ENCODE assay signal across 26 cellular contexts in genomic region chr6:53744321-53744720, GRCh38. TPM values are rescaled to one million over a fixed set of nuclear protein-coding genes. Genes with fewer than 3 reads are reported as not detected.
DNase-seq lines count a peak whose midpoint lies in the region; ATAC-seq and TF ChIP-seq lines count a peak whose summit lies in the region.
"Had no signal": no experiment of that assay in that cellular context is flagged by ENCODE, and none has a peak within 500 bp of the region (broad histone marks: within the 10 kb centered on the region; RNA-seq: fewer than 3 reads in every experiment).

No MANE protein-coding gene starts in this region.

- H3K9me3 ChIP-seq in esophagus squamous epithelium = no peaks in the 10 kb centered on the region
- H3K9me3 ChIP-seq: adrenal gland, stomach, tibial nerve had no signal

- H3K27me3 Mint-ChIP-seq in activated T-helper 2 cell treated with anti-CD3 and anti-CD28 coated beads, Interferon-gamma antibody, Interleukin-2, Interleukin-4, amounts not matched to agents 10 μg/mL and 5 μg/mL and 100 μg/mL, durations not matched to agents 14 hours and 24 hours and 36 hours (ENCODE audit: low read depth) = no peaks in the 10 kb centered on the region
- H3K27me3 Mint-ChIP-seq in activated T-cell treated with anti-CD3 and anti-CD28 coated beads, Interleukin-2, amount 50 U/mL, for 4 hours (ENCODE audit: low read depth) = no peaks in the 10 kb centered on the region

- no peak overlapping the region for H3K4me3 ChIP-seq in esophagus squamous epithelium
- H3K4me3 ChIP-seq: adrenal gland, coronary artery, GM23248, neural progenitor cell, SJSA1, stomach, tibial nerve had no signal

- TF ChIP-seq CTCF in esophagus squamous epithelium (IDR thresholded peaks at IDR 0.05) = no peak

- peaks cover 0 to 52% (median 12%) of the 10 kb centered on the region in 3 donors for H3K4me1 ChIP-seq in esophagus squamous epithelium
- H3K4me1 ChIP-seq: adrenal gland, SJSA1, stomach, tibial nerve had no signal

- no peaks in the 10 kb centered on the region for H3K36me3 Mint-ChIP-seq in activated T-helper 2 cell treated with anti-CD3 and anti-CD28 coated beads, Interferon-gamma antibody, Interleukin-2, Interleukin-4, amounts not matched to agents 10 μg/mL and 5 μg/mL and 100 μg/mL, durations not matched to agents 14 hours and 24 hours and 36 hours (ENCODE audit: low read depth)
- H3K36me3 Mint-ChIP-seq in activated T-cell treated with anti-CD3 and anti-CD28 coated beads, Interleukin-2, amount 50 U/mL, for 4 hours (ENCODE audit: insufficient read depth) = no peaks in the 10 kb centered on the region
- H3K36me3 Mint-ChIP-seq: neural progenitor cell had no signal

- H3K27ac Mint-ChIP-seq in activated T-helper 2 cell treated with anti-CD3 and anti-CD28 coated beads, Interferon-gamma antibody, Interleukin-2, Interleukin-4, amounts not matched to agents 10 μg/mL and 5 μg/mL and 100 μg/mL, durations not matched to agents 14 hours and 24 hours and 36 hours = no peak overlapping the region
- H3K27ac Mint-ChIP-seq: activated CD8-positive, alpha-beta T cell treated with anti-CD3 and anti-CD28 coated beads, Interleukin-2, amount 10 ng/mL, durations not matched to agents 7 days and 5 days; HFFc6; neural progenitor cell had no signal

- H3K4me3 Mint-ChIP-seq in activated T-helper 2 cell treated with anti-CD3 and anti-CD28 coated beads, Interferon-gamma antibody, Interleukin-2, Interleukin-4, amounts not matched to agents 10 μg/mL and 5 μg/mL and 100 μg/mL, durations not matched to agents 14 hours and 24 hours and 36 hours (ENCODE audit: low read depth) = no peak overlapping the region
- H3K4me3 Mint-ChIP-seq in activated T-cell treated with anti-CD3 and anti-CD28 coated beads, Interleukin-2, amount 50 U/mL, for 4 hours = no peak overlapping the region
- H3K4me3 Mint-ChIP-seq: activated CD8-positive, alpha-beta T cell treated with anti-CD3 and anti-CD28 coated beads, Interleukin-2, amount 10 ng/mL, durations not matched to agents 7 days and 5 days; HFFc6; neural progenitor cell had no signal

- DNase-seq in SIG-M5 treated with dmso at 0.1 percent for 504 hours (lab: John Stamatoyannopoulos, UW; ENCODE audit: unreplicated experiment) = peak; percentile 75
- no peak for DNase-seq in SIG-M5 (lab: John Stamatoyannopoulos, UW)
- peak; percentile 90 for DNase-seq in NCI-H510A (lab: John Stamatoyannopoulos, UW)
- DNase-seq in esophagus squamous epithelium (lab: John Stamatoyannopoulos, UW) = no peak
- no peak for DNase-seq in anterior cingulate cortex (lab: John Stamatoyannopoulos, UW)
- no peak for DNase-seq in activated T-helper 2 cell treated with anti-CD3 and anti-CD28 coated beads, Interferon-gamma antibody, Interleukin-2, Interleukin-4, amounts not matched to agents 10 μg/mL and 5 μg/mL and 100 μg/mL, durations not matched to agents 14 hours and 24 hours and 36 hours (ENCODE audit: low spot score)
- DNase-seq in activated T-cell treated with anti-CD3 and anti-CD28 coated beads, Interleukin-2, amount 50 U/mL, for 4 hours = no peak
- DNase-seq: activated CD4-positive, alpha-beta T cell treated with anti-CD3 and anti-CD28 coated beads for 1 hour; activated CD8-positive, alpha-beta T cell treated with anti-CD3 and anti-CD28 coated beads, Interleukin-2, amount 10 ng/mL, durations not matched to agents 7 days and 5 days; activated naive CD4-positive, alpha-beta T cell treated with Interleukin-2 at 50 U/mL for 16 hours; activated T-cell treated with anti-CD3 and anti-CD28 coated beads, Interleukin-2, amount 50 U/mL, for 1 hour; adrenal gland; DND-41; GM23248; HFFc6; NCI-H187; NCI-H446 treated with DMSO at 0.1 percent for 48 hours; NK-92 treated with Interleukin-12 subunit alpha and Interleukin-12 subunit beta, amount 100 ng/mL, for 24 hours; stomach; T-helper 1 cell had no signal

- H3K36me3 ChIP-seq in esophagus squamous epithelium = no peaks in the 10 kb centered on the region
- H3K36me3 ChIP-seq: adrenal gland, neural progenitor cell, SJSA1, stomach, tibial nerve had no signal

- H3K27ac ChIP-seq in esophagus squamous epithelium = peak overlapping the region; percentile 25 to 81 (median 64)
- H3K27ac ChIP-seq: adrenal gland, coronary artery, GM23248, neural progenitor cell, SJSA1, stomach, tibial nerve had no signal

- H3K27me3 ChIP-seq in esophagus squamous epithelium = no peaks in the 10 kb centered on the region
- H3K27me3 ChIP-seq: adrenal gland, neural progenitor cell, SJSA1, stomach, tibial nerve had no signal

- intact Hi-C loops in esophagus squamous epithelium (cut with DNase I) = no loop called here
- intact Hi-C loops in activated T-helper 2 cell treated with anti-CD3 and anti-CD28 coated beads, Interferon-gamma antibody, Interleukin-2, Interleukin-4, amounts not matched to agents 10 μg/mL and 5 μg/mL and 100 μg/mL, durations not matched to agents 14 hours and 24 hours and 36 hours (cut with micrococcal nuclease) = no loop called here

- H3K4me1 Mint-ChIP-seq in activated T-helper 2 cell treated with anti-CD3 and anti-CD28 coated beads, Interferon-gamma antibody, Interleukin-2, Interleukin-4, amounts not matched to agents 10 μg/mL and 5 μg/mL and 100 μg/mL, durations not matched to agents 14 hours and 24 hours and 36 hours (ENCODE audit: low read depth) = peaks cover 11% of the 10 kb centered on the region
- H3K4me1 Mint-ChIP-seq in activated T-cell treated with anti-CD3 and anti-CD28 coated beads, Interleukin-2, amount 50 U/mL, for 4 hours (ENCODE audit: low read depth) = peaks cover 11% of the 10 kb centered on the region
- H3K4me1 Mint-ChIP-seq: neural progenitor cell had no signal

- no peak for TF ChIP-seq POLR2A in esophagus squamous epithelium (IDR thresholded peaks at IDR 0.05)

- no peaks in the 10 kb centered on the region for H3K9me3 Mint-ChIP-seq in activated T-helper 2 cell treated with anti-CD3 and anti-CD28 coated beads, Interferon-gamma antibody, Interleukin-2, Interleukin-4, amounts not matched to agents 10 μg/mL and 5 μg/mL and 100 μg/mL, durations not matched to agents 14 hours and 24 hours and 36 hours
- H3K9me3 Mint-ChIP-seq in activated T-cell treated with anti-CD3 and anti-CD28 coated beads, Interleukin-2, amount 50 U/mL, for 4 hours = no peaks in the 10 kb centered on the region
- H3K9me3 Mint-ChIP-seq: HFFc6, neural progenitor cell had no signal

- ATAC-seq in GM18861 (IDR thresholded peaks at IDR 0.05; ENCODE audit: unreplicated experiment) = no peak
- no peak for ATAC-seq in activated T-cell treated with anti-CD3 and anti-CD28 coated beads, Interleukin-2, amount 50 U/mL, for 4 hours
- ATAC-seq: activated CD8-positive, alpha-beta T cell treated with anti-CD3 and anti-CD28 coated beads, Interleukin-2, amount 10 ng/mL, durations not matched to agents 7 days and 5 days; Panc1 had no signal

- WGBS in esophagus squamous epithelium, 2 donors = 49 to 56% methylated on average over 4 of the region's 4 CpGs

RNA-seq across cellular contexts. Expression of gene LRRC1, which starts 50.5 kb away (rescaled TPM):
- total RNA-seq in esophagus squamous epithelium = 10 to 100 TPM; 23.2 to 38.5 (median 28.3) TPM
- 1.9 and 3.4 TPM in 2 replicates for total RNA-seq in activated T-helper 2 cell treated with anti-CD3 and anti-CD28 coated beads, Interferon-gamma antibody, Interleukin-2, Interleukin-4, amounts not matched to agents 10 μg/mL and 5 μg/mL and 100 μg/mL, durations not matched to agents 14 hours and 24 hours and 36 hours
- 1 to 10 TPM in 1 of 3 donors, under 1 TPM in 2; 0.78 to 1.9 (median 0.79) TPM for total RNA-seq in activated T-cell treated with anti-CD3 and anti-CD28 coated beads, Interleukin-2, amount 50 U/mL, for 4 hours

Comparison
In these comparisons a context has a peak if more than half of its experiments do, and no peak if none do; other contexts are left out.
1. DNase-seq: peak in SIG-M5 treated with dmso at 0.1 percent for 504 hours (single experiment) and NCI-H510A (single experiment); none in SIG-M5 (single experiment), esophagus squamous epithelium (single experiment), anterior cingulate cortex (0 of 58), activated T-helper 2 cell treated with anti-CD3 and anti-CD28 coated beads, Interferon-gamma antibody, Interleukin-2, Interleukin-4, amounts not matched to agents 10 μg/mL and 5 μg/mL and 100 μg/mL, durations not matched to agents 14 hours and 24 hours and 36 hours (single experiment) and activated T-cell treated with anti-CD3 and anti-CD28 coated beads, Interleukin-2, amount 50 U/mL, for 4 hours (single experiment).